ENCODE assay signal across 1 cellular context in genomic region chr20:22430154-22430745, GRCh38.
TF ChIP-seq lines count a peak whose summit lies in the region.

No MANE protein-coding gene starts in this region.

TF ChIP-seq in HepG2, 621 proteins besides CTCF, POLR2A, EP300 and RAD21 (continued from another document and continues in another):
- no peak for TF ChIP-seq ZBTB4 (CRISPR knock-in tag; IDR thresholded peaks at IDR 0.05; ENCODE audit: borderline replicate concordance)
- TF ChIP-seq BRF2 (CRISPR knock-in tag; IDR thresholded peaks at IDR 0.05): no peak
- no peak for TF ChIP-seq USF2 (IDR thresholded peaks at IDR 0.05; ENCODE audit: low read depth, low read length)
- TF ChIP-seq USF2 (CRISPR knock-in tag; IDR thresholded peaks at IDR 0.05; ENCODE audit: borderline replicate concordance): no peak
- TF ChIP-seq EEA1 (CRISPR knock-in tag; IDR thresholded peaks at IDR 0.05; ENCODE audit: borderline replicate concordance): peak; percentile 19; the same call in 1 of the 2 replicates
- TF ChIP-seq ZFY (CRISPR knock-in tag; IDR thresholded peaks at IDR 0.05): no peak; the same call in 1 of the 2 replicates
- no peak for TF ChIP-seq MXD4 (CRISPR knock-in tag; IDR thresholded peaks at IDR 0.05)
- no peak; the same call in 1 of the 2 replicates for TF ChIP-seq TFDP1 (CRISPR knock-in tag; IDR thresholded peaks at IDR 0.05; ENCODE audit: borderline replicate concordance)
- no peak for TF ChIP-seq ZNF468 (CRISPR knock-in tag; IDR thresholded peaks at IDR 0.05)
- no peak for TF ChIP-seq ZFP36 (IDR thresholded peaks at IDR 0.05; ENCODE audit: borderline replicate concordance, low read depth, low read length, partially characterized antibody)
- TF ChIP-seq ZFAT (CRISPR knock-in tag; conservative IDR thresholded peaks at IDR 0.05): no peak
- TF ChIP-seq SYNCRIP (IDR thresholded peaks at IDR 0.05; ENCODE audit: insufficient read depth, low read depth, low read length): no peak
- no peak for TF ChIP-seq TCF7L2 (IDR thresholded peaks at IDR 0.05; ENCODE audit: low read depth, low read length)
- TF ChIP-seq KAT8 (CRISPR knock-in tag; IDR thresholded peaks at IDR 0.05): no peak
- no peak for TF ChIP-seq ZBTB7B (CRISPR knock-in tag; IDR thresholded peaks at IDR 0.05)
- TF ChIP-seq ZBTB3 (CRISPR knock-in tag; IDR thresholded peaks at IDR 0.05; ENCODE audit: borderline replicate concordance, low read depth): no peak
- no peak for TF ChIP-seq ZNF142 (CRISPR knock-in tag; IDR thresholded peaks at IDR 0.05)
- peak; percentile 42; the same call in 1 of the 2 replicates for TF ChIP-seq IRF9 (CRISPR knock-in tag; IDR thresholded peaks at IDR 0.05; ENCODE audit: borderline replicate concordance)
- no peak for TF ChIP-seq STAT6 (CRISPR knock-in tag; IDR thresholded peaks at IDR 0.05; ENCODE audit: borderline replicate concordance)
- TF ChIP-seq SCMH1 (CRISPR knock-in tag; IDR thresholded peaks at IDR 0.05; ENCODE audit: borderline replicate concordance): no peak
- no peak for TF ChIP-seq TBP (CRISPR knock-in tag; IDR thresholded peaks at IDR 0.05)
- TF ChIP-seq ZNF234 (CRISPR knock-in tag; conservative IDR thresholded peaks at IDR 0.05): no peak
- TF ChIP-seq KLF12 (CRISPR knock-in tag; IDR thresholded peaks at IDR 0.05; ENCODE audit: borderline replicate concordance): no peak
- no peak for TF ChIP-seq ZMYM2 (CRISPR knock-in tag; IDR thresholded peaks at IDR 0.05)
- TF ChIP-seq POGZ (CRISPR knock-in tag; IDR thresholded peaks at IDR 0.05): no peak
- no peak for TF ChIP-seq GPBP1L1 (CRISPR knock-in tag; IDR thresholded peaks at IDR 0.05)
- TF ChIP-seq POLR2G (IDR thresholded peaks at IDR 0.05; ENCODE audit: low read depth, low read length): peak; percentile 67; the same call in 1 of the 2 replicates
- peak; percentile 53 for TF ChIP-seq SRSF1 (optimal IDR thresholded peaks at IDR 0.05; ENCODE audit: low read depth, low read length)
- TF ChIP-seq ZBTB39 (CRISPR knock-in tag; IDR thresholded peaks at IDR 0.05): no peak
- no peak for TF ChIP-seq HOXA9 (CRISPR knock-in tag; IDR thresholded peaks at IDR 0.05; ENCODE audit: borderline replicate concordance)
- no peak; the same call in 1 of the 2 replicates for TF ChIP-seq RXRA (CRISPR knock-in tag; IDR thresholded peaks at IDR 0.05)
- peak; percentile 43; the same call in 1 of the 2 replicates for TF ChIP-seq GATAD2A (CRISPR knock-in tag; IDR thresholded peaks at IDR 0.05)
- no peak for TF ChIP-seq GLMP (CRISPR knock-in tag; IDR thresholded peaks at IDR 0.05; ENCODE audit: borderline replicate concordance)
- no peak; the same call in 1 of the 2 replicates for TF ChIP-seq KDM3A (CRISPR knock-in tag; IDR thresholded peaks at IDR 0.05; ENCODE audit: low read depth)
- TF ChIP-seq ZNF772 (CRISPR knock-in tag; IDR thresholded peaks at IDR 0.05): no peak
- 0 out of 2 replicates have a peak, but pooled peaks have one; percentile 7 for TF ChIP-seq BHLHE40 (IDR thresholded peaks at IDR 0.05; ENCODE audit: low read length)
- no peak for TF ChIP-seq ZNF441 (CRISPR knock-in tag; IDR thresholded peaks at IDR 0.05; ENCODE audit: borderline replicate concordance)
